Comparison of ENCODE assay signal across 10 cellular contexts in the genomic region with DNA sequence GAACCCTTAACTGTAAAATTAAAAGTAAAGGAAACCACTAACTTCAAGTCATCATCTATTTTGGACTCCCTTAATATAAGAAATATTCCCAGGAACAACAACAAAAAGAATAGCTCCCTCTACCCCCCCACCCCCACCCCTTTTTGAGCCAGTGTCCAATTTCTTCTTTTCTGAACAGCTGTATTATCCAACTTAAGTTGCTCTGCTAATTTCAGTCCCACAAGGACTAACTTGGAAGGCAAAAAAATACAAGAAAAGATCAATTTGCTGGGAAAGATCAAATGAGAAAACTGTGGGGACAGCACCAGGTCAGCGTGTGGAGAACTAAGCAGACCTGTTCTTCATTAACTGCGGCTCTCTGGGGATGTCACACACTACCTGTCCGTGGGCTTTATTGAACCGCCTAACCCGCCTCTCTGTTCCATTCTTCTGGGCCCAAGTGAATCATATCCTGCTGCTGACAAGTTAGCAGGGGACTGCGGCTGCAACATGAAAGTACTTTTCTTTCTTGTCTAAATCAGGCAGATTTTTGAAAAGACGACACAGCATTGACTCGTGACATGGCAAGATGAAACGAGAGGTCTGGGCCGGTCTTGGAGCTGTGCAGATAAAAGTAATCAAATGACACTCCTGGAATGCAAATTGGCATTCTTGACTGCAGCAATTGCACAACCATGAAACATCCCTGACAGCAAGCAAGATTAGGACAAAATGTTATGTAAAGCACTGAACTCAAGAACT. TPM values are rescaled to one million over a fixed set of nuclear protein-coding genes. Genes with fewer than 3 reads are reported as not detected.
DNase-seq lines count a peak whose midpoint lies in the region; ATAC-seq and TF ChIP-seq lines count a peak whose summit lies in the region.
"Had no signal": no experiment of that assay in that cellular context is flagged by ENCODE, and none has a peak within 500 bp of the region (broad histone marks: within the 10 kb centered on the region; RNA-seq: fewer than 3 reads in every experiment).

No MANE protein-coding gene starts in this region.

- intact Hi-C loops in left ventricle myocardium superior (cut with micrococcal nuclease) = no loop called here

- no peak overlapping the region for H3K4me3 Mint-ChIP-seq in stimulated activated memory B cell treated with anti-CD40 and anti-IgM and Interleukin-4, amounts not matched to agents 10 μg/mL and 1 μg/mL and 100 μg/mL, for 72 hours
- H3K4me3 Mint-ChIP-seq: activated CD4-positive, alpha-beta memory T cell treated with anti-CD3 and anti-CD28 coated beads, Interleukin-2, amount 10 ng/mL, durations not matched to agents 7 days and 5 days had no signal

- peak; percentile 47 for ATAC-seq in left ventricle myocardium superior
- no peak for ATAC-seq in stimulated activated memory B cell treated with anti-CD40 and anti-IgM and Interleukin-4, amounts not matched to agents 10 μg/mL and 1 μg/mL and 100 μg/mL, for 72 hours
- ATAC-seq in GM18867 (IDR thresholded peaks at IDR 0.05; ENCODE audit: unreplicated experiment) = no peak
- ATAC-seq in HG03442 (IDR thresholded peaks at IDR 0.05; ENCODE audit: unreplicated experiment) = no peak
- no peak for ATAC-seq in GM21786 (IDR thresholded peaks at IDR 0.05; ENCODE audit: unreplicated experiment)

- H3K27ac Mint-ChIP-seq in stimulated activated memory B cell treated with anti-CD40 and anti-IgM and Interleukin-4, amounts not matched to agents 10 μg/mL and 1 μg/mL and 100 μg/mL, for 72 hours = no peak overlapping the region
- H3K27ac Mint-ChIP-seq: activated CD4-positive, alpha-beta memory T cell treated with anti-CD3 and anti-CD28 coated beads, Interleukin-2, amount 10 ng/mL, durations not matched to agents 7 days and 5 days had no signal

- H3K27me3 Mint-ChIP-seq in stimulated activated memory B cell treated with anti-CD40 and anti-IgM and Interleukin-4, amounts not matched to agents 10 μg/mL and 1 μg/mL and 100 μg/mL, for 72 hours = peaks cover 31% of the 10 kb centered on the region

- no peaks in the 10 kb centered on the region for H3K9me3 Mint-ChIP-seq in stimulated activated memory B cell treated with anti-CD40 and anti-IgM and Interleukin-4, amounts not matched to agents 10 μg/mL and 1 μg/mL and 100 μg/mL, for 72 hours
- H3K9me3 Mint-ChIP-seq: activated CD4-positive, alpha-beta memory T cell treated with anti-CD3 and anti-CD28 coated beads, Interleukin-2, amount 10 ng/mL, durations not matched to agents 7 days and 5 days had no signal

- DNase-seq in GM03348 (ENCODE audit: low spot score) (peak; percentile 68), left ventricle myocardium superior (no peak), retinal pigment epithelial cell (ENCODE audit: low read depth) (no peak)
- DNase-seq: activated CD4-positive, alpha-beta memory T cell treated with anti-CD3 and anti-CD28 coated beads, Interleukin-2, amount 10 ng/mL, durations not matched to agents 7 days and 5 days; NCI-H2029 treated with DMSO at 0.1 percent for 48 hours had no signal

- no peaks in the 10 kb centered on the region for H3K36me3 Mint-ChIP-seq in stimulated activated memory B cell treated with anti-CD40 and anti-IgM and Interleukin-4, amounts not matched to agents 10 μg/mL and 1 μg/mL and 100 μg/mL, for 72 hours

- no peaks in the 10 kb centered on the region for H3K4me1 Mint-ChIP-seq in stimulated activated memory B cell treated with anti-CD40 and anti-IgM and Interleukin-4, amounts not matched to agents 10 μg/mL and 1 μg/mL and 100 μg/mL, for 72 hours
- H3K4me1 Mint-ChIP-seq: activated CD4-positive, alpha-beta memory T cell treated with anti-CD3 and anti-CD28 coated beads, Interleukin-2, amount 10 ng/mL, durations not matched to agents 7 days and 5 days had no signal

- TF ChIP-seq CTCF in WI38 (IDR thresholded peaks at IDR 0.05; ENCODE audit: low read depth, low read length) (no peak), retinal pigment epithelial cell (conservative IDR thresholded peaks at IDR 0.05; ENCODE audit: low read depth, low read length) (no peak)

- H3K4me3 ChIP-seq in WI38 (ENCODE audit: low read depth, low read length) (peak overlapping the region; percentile 83), retinal pigment epithelial cell (ENCODE audit: low read length) (peak overlapping the region; percentile 21)

RNA-seq across cellular contexts. Expression of gene BNC2, which starts 2.7 kb away (rescaled TPM):
- 6.3 TPM for total RNA-seq in left ventricle myocardium superior
- total RNA-seq: activated CD4-positive, alpha-beta memory T cell treated with anti-CD3 and anti-CD28 coated beads, Interleukin-2, amount 10 ng/mL, durations not matched to agents 7 days and 5 days had no signal
